In genomic region chr5:96968614-96969013, GRCh38 we compare ENCODE assay signal across 11 cellular contexts. TPM values are rescaled to one million over a fixed set of nuclear protein-coding genes. Genes with fewer than 3 reads are reported as not detected.
DNase-seq lines count a peak whose midpoint lies in the region; ATAC-seq and TF ChIP-seq lines count a peak whose summit lies in the region.
"Had no signal": no experiment of that assay in that cellular context is flagged by ENCODE, and none has a peak within 500 bp of the region (broad histone marks: within the 10 kb centered on the region; RNA-seq: fewer than 3 reads in every experiment).

No MANE protein-coding gene starts in this region.

- ATAC-seq in T-cell (replicated peaks in 1 of 4): no peak
- ATAC-seq: activated CD8-positive, alpha-beta memory T cell treated with anti-CD3 and anti-CD28 coated beads, Interleukin-2, amount 10 ng/mL, durations not matched to agents 7 days and 5 days had no signal

- H4K20me1 ChIP-seq in hepatocyte (ENCODE audit: insufficient read depth, poor library complexity, severe bottlenecking): no peaks in the 10 kb centered on the region

- peak overlapping the region; percentile 17 for H3K27ac ChIP-seq in hepatocyte

- TF ChIP-seq CTCF in hepatocyte (IDR thresholded peaks at IDR 0.05; ENCODE audit: poor library complexity): no peak

- H3K27ac Mint-ChIP-seq in T-cell: peak overlapping the region; percentile 68 to 84
- H3K27ac Mint-ChIP-seq: activated CD8-positive, alpha-beta memory T cell treated with anti-CD3 and anti-CD28 coated beads, Interleukin-2, amount 10 ng/mL, durations not matched to agents 7 days and 5 days had no signal

- peak overlapping the region in 2 of 3 donors; percentile 17 to 27 for H3K4me3 Mint-ChIP-seq in T-cell
- H3K4me3 Mint-ChIP-seq: activated CD8-positive, alpha-beta memory T cell treated with anti-CD3 and anti-CD28 coated beads, Interleukin-2, amount 10 ng/mL, durations not matched to agents 7 days and 5 days had no signal

- POLR2A ChIA-PET in T-cell (lab: Charles Lee): interaction anchor here in 1 of 2 donors (0.7 kb wide), 1 partner anchor 145 kb away, joined by 3 read pairs; no protein-coding TSS in a partner anchor

- H3K9me3 Mint-ChIP-seq in T-cell: no peaks in the 10 kb centered on the region

- no peaks in the 10 kb centered on the region for H3K9me2 ChIP-seq in hepatocyte (replicated peaks; ENCODE audit: insufficient read depth)

- no peaks in the 10 kb centered on the region for H3K36me3 ChIP-seq in hepatocyte (replicated peaks; ENCODE audit: insufficient read depth, low read depth)

- peaks cover 8% of the 10 kb centered on the region for H3K36me3 Mint-ChIP-seq in T-cell

- H3K27me3 Mint-ChIP-seq in T-cell: no peaks in the 10 kb centered on the region
- H3K27me3 Mint-ChIP-seq: activated CD8-positive, alpha-beta memory T cell treated with anti-CD3 and anti-CD28 coated beads, Interleukin-2, amount 10 ng/mL, durations not matched to agents 7 days and 5 days had no signal

- peak overlapping the region; percentile 47 for H3K4me2 ChIP-seq in hepatocyte

- H3K27me3 ChIP-seq in hepatocyte: no peaks in the 10 kb centered on the region

- 30% methylated on average over 2 of the region's 2 CpGs for WGBS in hepatocyte (ENCODE audit: low lambda C conversion rate, missing lambda C conversion rate)

- no peak overlapping the region for H3K4me3 ChIP-seq in hepatocyte

- peak; percentile 8 to 40 for DNase-seq in NCI-H524 (lab: John Stamatoyannopoulos, UW)
- no peak for DNase-seq in NCI-H524 treated with DMSO at 0.1 percent for 48 hours (lab: John Stamatoyannopoulos, UW)
- DNase-seq in T-cell: no peak
- peak; percentile 16 for DNase-seq in hepatocyte (ENCODE audit: low spot score)
- DNase-seq in superior temporal gyrus (ENCODE audit: extremely low spot score): peak; percentile 48
- DNase-seq in activated CD8-positive, alpha-beta memory T cell treated with anti-CD3 and anti-CD28 coated beads for 24 hours: no peak
- no peak for DNase-seq in NCI-H128 (lab: John Stamatoyannopoulos, UW; ENCODE audit: unreplicated experiment)
- no peak for DNase-seq in DMS153 (lab: John Stamatoyannopoulos, UW)
- DNase-seq: activated CD8-positive, alpha-beta memory T cell treated with anti-CD3 and anti-CD28 coated beads, Interleukin-2, amount 10 ng/mL, durations not matched to agents 7 days and 5 days; KG1; stimulated activated CD4-positive, alpha-beta T cell treated with anti-CD3 and anti-CD28 coated beads, Interleukin-1b, Interleukin-23, amount 100 ng/mL, for 48 hours had no signal

- H2AFZ ChIP-seq in hepatocyte: no peak overlapping the region

- peaks cover 84 to 90% (median 88%) of the 10 kb centered on the region in 3 donors for H3K4me1 Mint-ChIP-seq in T-cell

- H3K4me1 ChIP-seq in hepatocyte (ENCODE audit: insufficient read depth): peaks cover 17% of the 10 kb centered on the region

- CTCF ChIA-PET in T-cell (lab: Charles Lee): interaction anchor here (0.7 to 1.0 kb wide), 4 partner anchors 9 to 206 kb away, joined by 3 to 6 read pairs (median 4); no protein-coding TSS in a partner anchor

- no peaks in the 10 kb centered on the region for H3K9me3 ChIP-seq in hepatocyte (ENCODE audit: low read depth)

- peaks cover 95% of the 10 kb centered on the region for H3K79me2 ChIP-seq in hepatocyte

RNA-seq across cellular contexts. Expression of gene LNPEP, which starts 32.7 kb away (rescaled TPM):
- total RNA-seq in T-cell: 100 to 1,000 TPM in 1 of 5 donors, 10 to 100 TPM in 4; 82.3 to 102 (median 86.3) TPM
- total RNA-seq in hepatocyte: 32.6 and 46.8 TPM in 2 replicates
- polyA plus RNA-seq in hepatocyte: 4.9 and 7.1 TPM in 2 replicates

Comparison
In these comparisons a context has a peak if more than half of its experiments do, and no peak if none do; other contexts are left out.
1. DNase-seq: peak in NCI-H524 (2 of 2), hepatocyte (single experiment) and superior temporal gyrus (single experiment); none in NCI-H524 treated with DMSO at 0.1 percent for 48 hours (single experiment), T-cell (0 of 34), activated CD8-positive, alpha-beta memory T cell treated with anti-CD3 and anti-CD28 coated beads for 24 hours (single experiment), NCI-H128 (single experiment) and DMS153 (single experiment).